Comparison of ENCODE assay signal across 1 cellular context in genomic region chr1:229227298-229227919, GRCh38.
TF ChIP-seq lines count a peak whose summit lies in the region.

No MANE protein-coding gene starts in this region.

TF ChIP-seq in K562, 482 proteins besides CTCF, POLR2A, EP300 and RAD21 (continued from another document):
- TF ChIP-seq GTF2B (IDR thresholded peaks at IDR 0.05; ENCODE audit: extremely low read depth, insufficient read length) (no peak), SIX5 (IDR thresholded peaks at IDR 0.05; ENCODE audit: borderline replicate concordance in 1 of 2, insufficient read depth in 1 of 2, low read depth in 1 of 2, low read length in 2 of 2) (no peak), ZFP36 (IDR thresholded peaks at IDR 0.05; ENCODE audit: low read depth, low read length, partially characterized antibody) (peak; percentile 76), ZNF592 (IDR thresholded peaks at IDR 0.05) (no peak), ATF6 (CRISPR knock-in tag; IDR thresholded peaks at IDR 0.05) (no peak), CTBP1 (IDR thresholded peaks at IDR 0.05; ENCODE audit: borderline replicate concordance) (peak; percentile 58; the same call in 1 of the 2 replicates), ZC3H8 (IDR thresholded peaks at IDR 0.05) (no peak), POLR2AphosphoS5 (IDR thresholded peaks at IDR 0.05; ENCODE audit: control insufficient read depth, insufficient read depth, low read depth, low read length) (no peak), ARHGAP35 (IDR thresholded peaks at IDR 0.05; ENCODE audit: partially characterized antibody) (no peak), MEF2D (tag; conservative IDR thresholded peaks at IDR 0.05; ENCODE audit: low read depth) (no peak), PTBP1 (IDR thresholded peaks at IDR 0.05; ENCODE audit: low read depth, low read length) (0 out of 2 replicates have a peak, but pooled peaks have one; percentile 55), ZNF384 (IDR thresholded peaks at IDR 0.05; ENCODE audit: low read depth, low read length) (no peak), FOXA1 (IDR thresholded peaks at IDR 0.05; ENCODE audit: borderline replicate concordance) (no peak), KLF1 (tag; IDR thresholded peaks at IDR 0.05) (no peak), GMEB1 (CRISPR knock-in tag; IDR thresholded peaks at IDR 0.05) (no peak), ZNF764 (CRISPR knock-in tag; IDR thresholded peaks at IDR 0.05; ENCODE audit: low read depth) (no peak), THRA (IDR thresholded peaks at IDR 0.05) (no peak), FOXK1 (CRISPR knock-in tag; IDR thresholded peaks at IDR 0.05; ENCODE audit: borderline replicate concordance) (no peak), ZNF407 (IDR thresholded peaks at IDR 0.05; ENCODE audit: low read depth) (no peak), ZNF75A (CRISPR knock-in tag; IDR thresholded peaks at IDR 0.05) (no peak), ZNF311 (CRISPR knock-in tag; IDR thresholded peaks at IDR 0.05) (no peak), TARDBP (IDR thresholded peaks at IDR 0.05) (0 out of 2 replicates have a peak, but pooled peaks have one; percentile 27), ZNF830 (CRISPR knock-in tag; IDR thresholded peaks at IDR 0.05) (no peak), TFAP4 (CRISPR knock-in tag; IDR thresholded peaks at IDR 0.05; ENCODE audit: borderline replicate concordance) (peak; percentile 40; the same call in 1 of the 2 replicates), CBX8 (IDR thresholded peaks at IDR 0.05; ENCODE audit: borderline replicate concordance, extremely low read depth, low read depth, low read length, poor library complexity, severe bottlenecking) (no peak), ARID2 (IDR thresholded peaks at IDR 0.05) (peak; percentile 81), MAFK (IDR thresholded peaks at IDR 0.05; ENCODE audit: low read length) (no peak), STAG1 (CRISPR knock-in tag; IDR thresholded peaks at IDR 0.05; ENCODE audit: borderline replicate concordance) (peak; percentile 61; the same call in 1 of the 2 replicates), XRCC5 (IDR thresholded peaks at IDR 0.05; ENCODE audit: low read depth, low read length) (0 out of 2 replicates have a peak, but pooled peaks have one; percentile 62), BHLHE40 (IDR thresholded peaks at IDR 0.05; ENCODE audit: low read length) (peak; percentile 18; the same call in 1 of the 2 replicates)
- TF ChIP-seq, protein P1, sequence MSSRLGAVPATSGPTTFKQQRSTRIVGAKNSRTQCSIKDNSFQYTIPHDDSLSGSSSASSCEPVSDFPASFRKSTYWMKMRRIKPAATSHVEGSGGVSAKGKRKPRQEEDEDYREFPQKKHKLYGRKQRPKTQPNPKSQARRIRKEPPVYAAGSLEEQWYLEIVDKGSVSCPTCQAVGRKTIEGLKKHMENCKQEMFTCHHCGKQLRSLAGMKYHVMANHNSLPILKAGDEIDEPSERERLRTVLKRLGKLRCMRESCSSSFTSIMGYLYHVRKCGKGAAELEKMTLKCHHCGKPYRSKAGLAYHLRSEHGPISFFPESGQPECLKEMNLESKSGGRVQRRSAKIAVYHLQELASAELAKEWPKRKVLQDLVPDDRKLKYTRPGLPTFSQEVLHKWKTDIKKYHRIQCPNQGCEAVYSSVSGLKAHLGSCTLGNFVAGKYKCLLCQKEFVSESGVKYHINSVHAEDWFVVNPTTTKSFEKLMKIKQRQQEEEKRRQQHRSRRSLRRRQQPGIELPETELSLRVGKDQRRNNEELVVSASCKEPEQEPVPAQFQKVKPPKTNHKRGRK (tag; IDR thresholded peaks at IDR 0.05), result 0 out of 2 replicates have a peak, but pooled peaks have one; percentile 10
- TF ChIP-seq, protein P2, sequence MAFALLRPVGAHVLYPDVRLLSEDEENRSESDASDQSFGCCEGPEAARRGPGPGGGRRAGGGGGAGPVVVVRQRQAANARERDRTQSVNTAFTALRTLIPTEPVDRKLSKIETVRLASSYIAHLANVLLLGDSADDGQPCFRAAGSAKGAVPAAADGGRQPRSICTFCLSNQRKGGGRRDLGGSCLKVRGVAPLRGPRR (CRISPR knock-in tag; IDR thresholded peaks at IDR 0.05), result no peak
